19 cellular contexts compared by ENCODE assay signal in the genomic region with DNA sequence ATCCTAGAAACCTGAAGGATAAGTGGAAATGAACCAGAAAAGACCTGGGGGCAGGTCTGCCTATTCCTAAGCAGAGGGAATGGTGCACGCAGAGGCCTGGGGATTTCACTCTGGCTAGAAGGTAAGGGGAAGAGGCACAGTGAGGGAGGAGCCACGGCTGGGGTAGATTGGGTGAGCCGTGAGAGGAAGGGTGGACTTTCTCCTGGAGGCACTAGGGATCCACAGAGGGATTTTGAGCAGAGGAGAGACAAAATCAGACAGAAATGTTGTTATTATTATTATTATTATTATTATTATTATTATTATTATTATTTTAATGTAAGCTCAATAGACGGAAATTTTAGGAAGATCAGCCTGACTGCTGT. TPM values are rescaled to one million over a fixed set of nuclear protein-coding genes. Genes with fewer than 3 reads are reported as not detected.
"Had no signal": no experiment of that assay in that cellular context is flagged by ENCODE, and none has a peak within 500 bp of the region (broad histone marks: within the 10 kb centered on the region; RNA-seq: fewer than 3 reads in every experiment).

No MANE protein-coding gene starts in this region.

- H3K9me3 ChIP-seq: adrenal gland, colonic mucosa, Peyer's patch had no signal

- H3K36me3 Mint-ChIP-seq: activated naive CD8-positive, alpha-beta T cell treated with anti-CD3 and anti-CD28 coated beads, Interleukin-2, amount 10 ng/mL, durations not matched to agents 7 days and 5 days had no signal

- ATAC-seq: activated T-cell treated with anti-CD3 and anti-CD28 coated beads, Interleukin-2, amount 50 U/mL, for 72 hours; T-helper 17 cell had no signal

- H3K27ac Mint-ChIP-seq: activated CD4-positive, alpha-beta memory T cell treated with anti-CD3 and anti-CD28 coated beads, Interleukin-2, amount 10 ng/mL, durations not matched to agents 7 days and 5 days; activated naive CD8-positive, alpha-beta T cell treated with anti-CD3 and anti-CD28 coated beads, Interleukin-2, amount 10 ng/mL, durations not matched to agents 7 days and 5 days; activated T-cell treated with anti-CD3 and anti-CD28 coated beads, Interleukin-2, amount 50 U/mL, for 72 hours; T-helper 17 cell had no signal

- H3K27ac ChIP-seq: colonic mucosa, Peyer's patch, RWPE1 had no signal

- H3K9me3 Mint-ChIP-seq: activated CD4-positive, alpha-beta memory T cell treated with anti-CD3 and anti-CD28 coated beads, Interleukin-2, amount 10 ng/mL, durations not matched to agents 7 days and 5 days; activated naive CD8-positive, alpha-beta T cell treated with anti-CD3 and anti-CD28 coated beads, Interleukin-2, amount 10 ng/mL, durations not matched to agents 7 days and 5 days; activated T-cell treated with anti-CD3 and anti-CD28 coated beads, Interleukin-2, amount 50 U/mL, for 72 hours had no signal

- H3K36me3 ChIP-seq: adrenal gland, colonic mucosa, Peyer's patch had no signal

- H3K4me3 Mint-ChIP-seq: activated CD4-positive, alpha-beta memory T cell treated with anti-CD3 and anti-CD28 coated beads, Interleukin-2, amount 10 ng/mL, durations not matched to agents 7 days and 5 days; activated naive CD8-positive, alpha-beta T cell treated with anti-CD3 and anti-CD28 coated beads, Interleukin-2, amount 10 ng/mL, durations not matched to agents 7 days and 5 days; activated T-cell treated with anti-CD3 and anti-CD28 coated beads, Interleukin-2, amount 50 U/mL, for 72 hours; T-helper 17 cell had no signal

- H3K4me1 ChIP-seq: colonic mucosa, Peyer's patch had no signal

- H3K4me1 Mint-ChIP-seq: activated CD4-positive, alpha-beta memory T cell treated with anti-CD3 and anti-CD28 coated beads, Interleukin-2, amount 10 ng/mL, durations not matched to agents 7 days and 5 days; activated naive CD8-positive, alpha-beta T cell treated with anti-CD3 and anti-CD28 coated beads, Interleukin-2, amount 10 ng/mL, durations not matched to agents 7 days and 5 days; T-helper 17 cell had no signal

- H3K4me3 ChIP-seq: adrenal gland, colonic mucosa, Peyer's patch had no signal

- H3K27me3 ChIP-seq: adrenal gland had no signal

- DNase-seq: activated CD4-positive, alpha-beta memory T cell treated with anti-CD3 and anti-CD28 coated beads, Interleukin-2, amount 10 ng/mL, durations not matched to agents 7 days and 5 days; activated CD4-positive, CD25-positive, alpha-beta regulatory T cell; activated naive CD4-positive, alpha-beta T cell treated with anti-CD3 and anti-CD28 coated beads, Interleukin-2, amount 50 U/mL, for 16 hours; activated T-cell treated with anti-CD3 and anti-CD28 coated beads for 4 hours; colonic mucosa; NCI-H1436 treated with DMSO at 0.1 percent for 48 hours; NCI-H187; Peyer's patch; T-helper 17 cell; T-helper 9 cell had no signal

RNA-seq across cellular contexts. Expression of a gene that starts 3.0 kb away (rescaled TPM):
- total RNA-seq: activated CD4-positive, alpha-beta memory T cell treated with anti-CD3 and anti-CD28 coated beads, Interleukin-2, amount 10 ng/mL, durations not matched to agents 7 days and 5 days; activated CD8-positive, alpha-beta memory T cell treated with anti-CD3 and anti-CD28 coated beads for 36 hours; activated naive CD8-positive, alpha-beta T cell treated with anti-CD3 and anti-CD28 coated beads, Interleukin-2, amount 10 ng/mL, durations not matched to agents 7 days and 5 days; activated T-cell treated with anti-CD3 and anti-CD28 coated beads, Interleukin-2, amount 50 U/mL, for 72 hours; cardiac septum; colonic mucosa; OCI-LY7; Peyer's patch; SK-MEL-5; T-helper 17 cell had no signal

RNA-seq across cellular contexts. Expression of a gene that starts 59.9 kb away (rescaled TPM):
- total RNA-seq: activated CD4-positive, alpha-beta memory T cell treated with anti-CD3 and anti-CD28 coated beads, Interleukin-2, amount 10 ng/mL, durations not matched to agents 7 days and 5 days; activated CD8-positive, alpha-beta memory T cell treated with anti-CD3 and anti-CD28 coated beads for 36 hours; activated naive CD8-positive, alpha-beta T cell treated with anti-CD3 and anti-CD28 coated beads, Interleukin-2, amount 10 ng/mL, durations not matched to agents 7 days and 5 days; cardiac septum; cerebellum; OCI-LY7; SK-MEL-5; T-helper 17 cell had no signal
